In the genomic region with DNA sequence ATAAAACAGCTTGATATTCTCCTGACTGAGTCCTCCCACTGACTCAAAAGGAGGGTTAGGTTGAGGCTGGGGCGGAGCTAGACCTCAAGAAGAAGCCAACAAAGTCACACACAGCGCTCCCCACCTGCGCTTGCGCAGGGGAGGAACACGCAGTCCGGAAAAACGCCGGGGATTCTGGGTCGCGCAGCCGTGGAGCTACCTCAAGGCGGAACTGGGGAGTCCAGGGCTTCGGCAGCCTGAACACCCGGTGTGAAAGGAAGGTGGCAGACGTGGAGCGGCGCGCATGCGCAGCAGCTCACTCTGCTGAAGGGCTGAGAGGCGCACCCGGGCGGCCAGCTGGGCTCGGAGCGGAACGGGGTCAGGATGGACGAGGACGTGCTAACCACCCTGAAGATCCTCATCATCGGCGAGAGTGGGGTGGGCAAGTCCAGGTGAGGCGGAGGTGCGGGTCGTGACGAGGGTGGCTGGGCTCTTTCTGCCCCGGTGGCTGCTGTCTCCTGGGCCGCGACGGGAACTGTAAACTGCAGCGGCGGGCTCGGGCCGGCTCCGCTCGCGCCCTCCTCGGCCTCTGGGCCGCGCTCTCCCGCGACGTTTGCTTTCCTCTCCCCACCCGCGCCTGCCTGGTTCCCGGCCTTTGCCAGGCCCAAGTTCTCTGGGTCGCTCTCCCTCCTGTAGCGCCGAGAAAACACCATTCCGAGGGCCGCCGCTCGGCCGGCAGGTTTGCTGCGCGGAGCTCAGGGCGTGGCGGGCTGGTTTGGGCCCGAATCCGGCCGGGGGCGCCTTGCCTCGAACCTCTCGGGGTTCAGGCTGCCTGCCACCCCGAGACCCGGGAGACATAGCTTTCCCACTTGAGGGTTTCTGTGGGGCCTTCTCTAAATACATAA, we compare ENCODE assay signal across 8 cellular contexts. TPM values are rescaled to one million over a fixed set of nuclear protein-coding genes. Genes with fewer than 3 reads are reported as not detected.
DNase-seq lines count a peak whose midpoint lies in the region; ATAC-seq and TF ChIP-seq lines count a peak whose summit lies in the region.

A gene (plus strand): TSS at position 298 of the 884 bp plus-strand sequence. CDS start 66 bp downstream, at position 364.

- DNase-seq in DMS79 (lab: John Stamatoyannopoulos, UW) (peak; percentile 92), Peyer's patch (peak; percentile 93 to 99 (median 97))
- peak; percentile 97 to 98 for DNase-seq in activated T-cell treated with anti-CD3 and anti-CD28 coated beads, Interleukin-2, amount 50 U/mL, for 48 hours
- peak; percentile 97 for DNase-seq in stimulated activated CD8-positive, alpha-beta memory T cell treated with anti-CD3 and anti-CD28 coated beads, Interleukin-7, amount 100 ng/mL, for 24 hours (ENCODE audit: low read depth)

- H3K27me3 ChIP-seq in Peyer's patch (no peaks in the 10 kb centered on the region), muscle layer of colon (ENCODE audit: control insufficient read depth in 1 of 2, insufficient read depth in 2 of 2, low read length in 2 of 2) (no peaks in the 10 kb centered on the region)

- H3K4me3 ChIP-seq in Peyer's patch = peak within 1 kb of the TSS; percentile 75 to 87 (median 82)
- H3K4me3 ChIP-seq in muscle layer of colon (ENCODE audit: low read depth in 1 of 2, low read length in 2 of 2) = peak within 1 kb of the TSS; percentile 74 to 93

- H3K9me3 ChIP-seq in KOPT-K1 (ENCODE audit: insufficient read depth, low read length, poor library complexity, severe bottlenecking) = no peaks in the 10 kb centered on the region
- no peaks in the 10 kb centered on the region for H3K9me3 ChIP-seq in Peyer's patch
- H3K9me3 ChIP-seq in muscle layer of colon (ENCODE audit: low read length) = no peaks in the 10 kb centered on the region

- TF ChIP-seq CTCF in Peyer's patch (IDR thresholded peaks at IDR 0.05) = peak in 3 of 6 experiments; percentile 8 to 37 (median 26)

- peak within 1 kb of the TSS; percentile 79 for H3K9ac ChIP-seq in muscle layer of colon (ENCODE audit: low read length)

- TF ChIP-seq POLR2A in Peyer's patch (IDR thresholded peaks at IDR 0.05) = peak; percentile 74 to 85

- H3K36me3 ChIP-seq in KOPT-K1 (ENCODE audit: insufficient read depth, low read length) = peaks cover 7% of the 10 kb centered on the region; the same call in 1 of the 2 replicates
- no peaks in the 10 kb centered on the region for H3K36me3 ChIP-seq in Peyer's patch
- H3K36me3 ChIP-seq in muscle layer of colon (ENCODE audit: insufficient read depth, low read length) = peaks cover 10% of the 10 kb centered on the region

- ATAC-seq in GM21786 (IDR thresholded peaks at IDR 0.05; ENCODE audit: unreplicated experiment) (peak; percentile 94), esophagus mucosa (peak; percentile 98)

- H3K4me1 ChIP-seq in Peyer's patch = peaks cover 0 to 12% (median 3%) of the 10 kb centered on the region in 4 donors
- H3K4me1 ChIP-seq in muscle layer of colon (ENCODE audit: insufficient read depth, low read length) = peaks cover 26% of the 10 kb centered on the region

- peak within 1 kb of the TSS; percentile 72 for H3K27ac ChIP-seq in KOPT-K1 (ENCODE audit: low read depth, low read length, poor library complexity, severe bottlenecking)
- peak within 1 kb of the TSS; percentile 88 to 92 (median 90) for H3K27ac ChIP-seq in Peyer's patch
- H3K27ac ChIP-seq in muscle layer of colon (ENCODE audit: low read depth, low read length) = peak within 1 kb of the TSS; percentile 97

RNA-seq across cellular contexts. Expression of the gene that starts here (rescaled TPM):
- 10 to 100 TPM; 16.5 to 46.1 (median 42.7) TPM for total RNA-seq in Peyer's patch
- 99.5 TPM for total RNA-seq in esophagus mucosa

Comparison
In these comparisons a context has a peak if more than half of its experiments do, and no peak if none do; other contexts are left out.
1. Peak in every context shown above with its lines: DNase-seq, ATAC-seq, H3K4me3 ChIP-seq and H3K27ac ChIP-seq.